11 cellular contexts compared by ENCODE assay signal in genomic region chr15:33310481-33311311, GRCh38. TPM values are rescaled to one million over a fixed set of nuclear protein-coding genes. Genes with fewer than 3 reads are reported as not detected.
DNase-seq lines count a peak whose midpoint lies in the region; ATAC-seq and TF ChIP-seq lines count a peak whose summit lies in the region.
"Had no signal": no experiment of that assay in that cellular context is flagged by ENCODE, and none has a peak within 500 bp of the region (broad histone marks: within the 10 kb centered on the region; RNA-seq: fewer than 3 reads in every experiment).

Gene RYR3 (plus strand): TSS chr15:33310967. CDS start chr15:33311046, 79 bp downstream.

- H3K4me3 Mint-ChIP-seq in activated T-cell treated with anti-CD3 and anti-CD28 coated beads, Interleukin-2, amount 50 U/mL, for 24 hours, result peak within 1 kb of the TSS; percentile 52
- peak within 1 kb of the TSS; percentile 41 for H3K4me3 Mint-ChIP-seq in dendritic cell treated with granulocyte-macrophage colony-stimulating factor and Interleukin-4, amounts not matched to agents 40 ng/mL and 50 ng/mL, for 4 days
- no peak within 1 kb of the TSS for H3K4me3 Mint-ChIP-seq in immature natural killer cell
- H3K4me3 Mint-ChIP-seq: effector memory CD8-positive, alpha-beta T cell had no signal

- H3F3A ChIP-seq in MM.1S (ENCODE audit: insufficient read depth, low read length), result no peaks in the 10 kb centered on the region

- H3K4me1 Mint-ChIP-seq in activated T-cell treated with anti-CD3 and anti-CD28 coated beads, Interleukin-2, amount 50 U/mL, for 24 hours (ENCODE audit: low read depth), result peaks cover 5% of the 10 kb centered on the region
- no peaks in the 10 kb centered on the region for H3K4me1 Mint-ChIP-seq in dendritic cell treated with granulocyte-macrophage colony-stimulating factor and Interleukin-4, amounts not matched to agents 40 ng/mL and 50 ng/mL, for 4 days (ENCODE audit: low read depth)
- no peaks in the 10 kb centered on the region for H3K4me1 Mint-ChIP-seq in immature natural killer cell

- H3K4me3 ChIP-seq in mucosa of descending colon, result no peak within 1 kb of the TSS
- H3K4me3 ChIP-seq in MM.1S (ENCODE audit: low read length), result no peak within 1 kb of the TSS

- intact Hi-C loops in dendritic cell treated with granulocyte-macrophage colony-stimulating factor and Interleukin-4, amounts not matched to agents 40 ng/mL and 50 ng/mL, for 4 days (cut with micrococcal nuclease), result no loop called here
- intact Hi-C loops in mucosa of descending colon (cut with DNase I, micrococcal nuclease), result no loop called here

- no peaks in the 10 kb centered on the region for H3K36me3 Mint-ChIP-seq in activated T-cell treated with anti-CD3 and anti-CD28 coated beads, Interleukin-2, amount 50 U/mL, for 24 hours (ENCODE audit: low read depth)
- H3K36me3 Mint-ChIP-seq in dendritic cell treated with granulocyte-macrophage colony-stimulating factor and Interleukin-4, amounts not matched to agents 40 ng/mL and 50 ng/mL, for 4 days (ENCODE audit: low read depth), result no peaks in the 10 kb centered on the region
- no peaks in the 10 kb centered on the region for H3K36me3 Mint-ChIP-seq in immature natural killer cell
- H3K36me3 Mint-ChIP-seq: CD4-positive, CD25-positive, alpha-beta regulatory T cell had no signal

- peak; percentile 37 for ATAC-seq in mucosa of descending colon
- ATAC-seq: effector memory CD8-positive, alpha-beta T cell had no signal

- H3K9me3 Mint-ChIP-seq in activated T-cell treated with anti-CD3 and anti-CD28 coated beads, Interleukin-2, amount 50 U/mL, for 24 hours, result no peaks in the 10 kb centered on the region
- H3K9me3 Mint-ChIP-seq in dendritic cell treated with granulocyte-macrophage colony-stimulating factor and Interleukin-4, amounts not matched to agents 40 ng/mL and 50 ng/mL, for 4 days, result no peaks in the 10 kb centered on the region
- H3K9me3 Mint-ChIP-seq in immature natural killer cell, result peaks cover 0 to 4% (median 0%) of the 10 kb centered on the region in 6 donors
- H3K9me3 Mint-ChIP-seq: effector memory CD8-positive, alpha-beta T cell had no signal

- H3K9me2 ChIP-seq in MM.1S (replicated peaks; ENCODE audit: insufficient read depth, low read length), result no peaks in the 10 kb centered on the region

- peaks cover 15% of the 10 kb centered on the region; the same call in 1 of the 2 replicates for H3K27me3 ChIP-seq in MM.1S (replicated peaks; ENCODE audit: insufficient read depth, low read length)

- H3K4me1 ChIP-seq in mucosa of descending colon (ENCODE audit: low read depth), result no peaks in the 10 kb centered on the region
- H3K4me1 ChIP-seq in MM.1S (ENCODE audit: low read length), result no peaks in the 10 kb centered on the region

- no peak within 1 kb of the TSS for H2AFZ ChIP-seq in MM.1S (ENCODE audit: low read length)

- TF ChIP-seq CTCF in mucosa of descending colon (IDR thresholded peaks at IDR 0.05), result no peak
- no peak for TF ChIP-seq CTCF in MM.1S (IDR thresholded peaks at IDR 0.05; ENCODE audit: low read length)

- no peak within 1 kb of the TSS for H3K9ac ChIP-seq in MM.1S (ENCODE audit: low read length)

- H3K27me3 Mint-ChIP-seq in activated T-cell treated with anti-CD3 and anti-CD28 coated beads, Interleukin-2, amount 50 U/mL, for 24 hours, result peaks cover 76% of the 10 kb centered on the region
- peaks cover 62% of the 10 kb centered on the region for H3K27me3 Mint-ChIP-seq in dendritic cell treated with granulocyte-macrophage colony-stimulating factor and Interleukin-4, amounts not matched to agents 40 ng/mL and 50 ng/mL, for 4 days
- peaks cover 8 to 19% (median 13%) of the 10 kb centered on the region in 3 donors for H3K27me3 Mint-ChIP-seq in immature natural killer cell (ENCODE audit: low read depth in 3 of 3)

- DNase-seq in activated T-cell treated with anti-CD3 and anti-CD28 coated beads, Interleukin-2, amount 50 U/mL, for 24 hours, result no peak
- DNase-seq in activated T-cell treated with anti-CD3 and anti-CD28 coated beads for 4 hours, result no peak
- peak in 1 of 3 donors; percentile 27 for DNase-seq in mucosa of descending colon
- peak; percentile 44 for DNase-seq in ureter (ENCODE audit: low spot score)
- no peak for DNase-seq in immature natural killer cell
- DNase-seq in MM.1S, result no peak
- no peak for DNase-seq in SHP77 (lab: John Stamatoyannopoulos, UW)
- DNase-seq: CD4-positive, CD25-positive, alpha-beta regulatory T cell; effector memory CD8-positive, alpha-beta T cell had no signal

- no peaks in the 10 kb centered on the region for H4K20me1 ChIP-seq in MM.1S (ENCODE audit: insufficient read depth, low read length)

- no peak within 1 kb of the TSS for H3K4me2 ChIP-seq in MM.1S (ENCODE audit: low read depth, low read length)

- H3K9me3 ChIP-seq in mucosa of descending colon (no peaks in the 10 kb centered on the region), MM.1S (replicated peaks; ENCODE audit: insufficient read depth, low read length) (no peaks in the 10 kb centered on the region)

- H3K79me2 ChIP-seq in MM.1S (ENCODE audit: low read length), result no peaks in the 10 kb centered on the region

- H3K36me3 ChIP-seq in mucosa of descending colon (ENCODE audit: low read depth) (no peaks in the 10 kb centered on the region), MM.1S (replicated peaks; ENCODE audit: insufficient read depth, low read length) (no peaks in the 10 kb centered on the region)

- H3K27ac ChIP-seq in MM.1S (ENCODE audit: low read length), result no peak within 1 kb of the TSS

- no peak within 1 kb of the TSS for H3K27ac Mint-ChIP-seq in activated T-cell treated with anti-CD3 and anti-CD28 coated beads, Interleukin-2, amount 50 U/mL, for 24 hours
- no peak within 1 kb of the TSS for H3K27ac Mint-ChIP-seq in dendritic cell treated with granulocyte-macrophage colony-stimulating factor and Interleukin-4, amounts not matched to agents 40 ng/mL and 50 ng/mL, for 4 days
- H3K27ac Mint-ChIP-seq in immature natural killer cell, result no peak within 1 kb of the TSS
- H3K27ac Mint-ChIP-seq: effector memory CD8-positive, alpha-beta T cell had no signal

RNA-seq across cellular contexts. Expression of gene RYR3, which starts in this region (rescaled TPM):
- 10 to 100 TPM in 1 of 3 donors, 1 to 10 TPM in 1, under 1 TPM in 1; 0.84 to 16.4 (median 1.1) TPM for total RNA-seq in mucosa of descending colon
- total RNA-seq in ureter, result 10.6 TPM
- under 1 TPM in 2 of 3 donors, not detected in 1; 0.11 to 0.14 TPM for polyA plus RNA-seq in immature natural killer cell
- total RNA-seq: LHCN-M2 had no signal

Comparison
In these comparisons a context has a peak if more than half of its experiments do, and no peak if none do; other contexts are left out.
1. H3K4me3 Mint-ChIP-seq: peak in activated T-cell treated with anti-CD3 and anti-CD28 coated beads, Interleukin-2, amount 50 U/mL, for 24 hours (single experiment) and dendritic cell treated with granulocyte-macrophage colony-stimulating factor and Interleukin-4, amounts not matched to agents 40 ng/mL and 50 ng/mL, for 4 days (single experiment); none in immature natural killer cell (0 of 5).